ENCODE assay signal across 1 cellular context in the genomic region with DNA sequence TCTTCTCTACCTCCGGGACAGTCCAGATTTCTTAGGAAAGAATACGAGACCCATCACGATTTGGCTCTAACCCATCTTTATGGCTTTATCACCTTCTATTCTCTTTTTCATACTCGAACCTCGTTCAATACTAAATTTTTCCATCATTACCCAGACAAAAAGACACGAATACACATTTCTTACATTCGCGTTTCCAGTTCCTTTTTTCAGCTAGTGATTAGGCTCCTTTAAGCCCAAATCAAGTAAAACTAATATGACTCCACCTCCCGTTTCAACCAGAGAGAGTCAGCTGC.
TF ChIP-seq lines count a peak whose summit lies in the region.

No MANE protein-coding gene starts in this region.

TF ChIP-seq in HEK293, 187 proteins besides CTCF, POLR2A, EP300 and RAD21 (continued from another document):
- TF ChIP-seq, protein P1, sequence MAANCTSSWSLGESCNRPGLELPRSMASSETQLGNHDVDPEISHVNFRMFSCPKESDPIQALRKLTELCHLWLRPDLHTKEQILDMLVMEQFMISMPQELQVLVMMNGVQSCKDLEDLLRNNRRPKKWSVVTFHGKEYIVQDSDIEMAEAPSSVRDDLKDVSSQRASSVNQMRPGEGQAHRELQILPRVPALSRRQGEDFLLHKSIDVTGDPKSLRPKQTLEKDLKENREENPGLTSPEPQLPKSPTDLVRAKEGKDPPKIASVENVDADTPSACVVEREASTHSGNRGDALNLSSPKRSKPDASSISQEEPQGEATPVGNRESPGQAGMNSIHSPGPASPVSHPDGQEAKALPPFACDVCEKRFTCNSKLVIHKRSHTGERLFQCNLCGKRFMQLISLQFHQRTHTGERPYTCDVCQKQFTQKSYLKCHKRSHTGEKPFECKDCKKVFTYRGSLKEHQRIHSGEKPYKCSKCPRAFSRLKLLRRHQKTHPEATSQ (tag by site-specific recombination; IDR thresholded peaks at IDR 0.05) = no peak
- TF ChIP-seq BCL11B (tag by site-specific recombination; IDR thresholded peaks at IDR 0.05; ENCODE audit: low read depth) (no peak), ZNF777 (tag by site-specific recombination; IDR thresholded peaks at IDR 0.05; ENCODE audit: borderline replicate concordance) (no peak), KLF10 (tag by site-specific recombination; IDR thresholded peaks at IDR 0.05) (no peak), ZNF311 (tag by site-specific recombination; IDR thresholded peaks at IDR 0.05; ENCODE audit: borderline replicate concordance) (no peak), ZBTB48 (tag by site-specific recombination; IDR thresholded peaks at IDR 0.05) (no peak), ZNF544 (tag by site-specific recombination; IDR thresholded peaks at IDR 0.05) (no peak), ZNF350 (tag by site-specific recombination; IDR thresholded peaks at IDR 0.05) (no peak), ZNF585B (tag by site-specific recombination; IDR thresholded peaks at IDR 0.05) (no peak), ZNF791 (tag by site-specific recombination; IDR thresholded peaks at IDR 0.05) (no peak), ZNF157 (tag by site-specific recombination; IDR thresholded peaks at IDR 0.05) (no peak), ZNF555 (tag by site-specific recombination; conservative IDR thresholded peaks at IDR 0.05) (no peak)
